In genomic region chr10:92241158-92241500, GRCh38 we compare ENCODE assay signal across 8 cellular contexts. TPM values are rescaled to one million over a fixed set of nuclear protein-coding genes. Genes with fewer than 3 reads are reported as not detected.
DNase-seq lines count a peak whose midpoint lies in the region; ATAC-seq, FAIRE-seq and TF ChIP-seq lines count a peak whose summit lies in the region.

No MANE protein-coding gene starts in this region.

- H3K4me1 Mint-ChIP-seq in T-helper 1 cell treated with Interleukin-12 subunit alpha and Interleukin-12 subunit beta and Interleukin-4 antibody, amounts not matched to agents 30 μg/mL and 1 μg/mL, for 36 hours (ENCODE audit: low read depth): peaks cover 35% of the 10 kb centered on the region

- no peak overlapping the region for H3K27ac Mint-ChIP-seq in T-helper 1 cell treated with Interleukin-12 subunit alpha and Interleukin-12 subunit beta and Interleukin-4 antibody, amounts not matched to agents 30 μg/mL and 1 μg/mL, for 36 hours

- peak overlapping the region; percentile 90 for H3K4me3 Mint-ChIP-seq in T-helper 1 cell treated with Interleukin-12 subunit alpha and Interleukin-12 subunit beta and Interleukin-4 antibody, amounts not matched to agents 30 μg/mL and 1 μg/mL, for 36 hours

- peaks cover 6% of the 10 kb centered on the region for H3K4me1 ChIP-seq in ovary (ENCODE audit: insufficient read depth)

- WGBS in ovary, 3 donors: 3 to 9% (median 5%) methylated on average over 9 of the region's 9 CpGs

- FAIRE-seq in RCC 7860 (lab: Jason Lieb, UNC): no peak

- H3K9me3 ChIP-seq in ovary: no peaks in the 10 kb centered on the region

- peaks cover 19% of the 10 kb centered on the region for H3K36me3 Mint-ChIP-seq in T-helper 1 cell treated with Interleukin-12 subunit alpha and Interleukin-12 subunit beta and Interleukin-4 antibody, amounts not matched to agents 30 μg/mL and 1 μg/mL, for 36 hours (ENCODE audit: low read depth)

- DNase-seq in T-helper 1 cell (no peak), glomerular visceral epithelial cell (ENCODE audit: extremely low spot score) (peak; percentile 18), ovary (peak in 1 of 5 donors; percentile 34), RCC 7860 (ENCODE audit: low spot score) (no peak), NCI-H2081 (lab: John Stamatoyannopoulos, UW) (no peak)

- TF ChIP-seq POLR2A in ovary (IDR thresholded peaks at IDR 0.05): no peak

- H3K4me3 ChIP-seq in ovary: peak overlapping the region; percentile 49

- ATAC-seq in GM19452 (IDR thresholded peaks at IDR 0.05; ENCODE audit: unreplicated experiment): no peak

- H3K36me3 ChIP-seq in ovary: no peaks in the 10 kb centered on the region

- H3K27me3 Mint-ChIP-seq in T-helper 1 cell treated with Interleukin-12 subunit alpha and Interleukin-12 subunit beta and Interleukin-4 antibody, amounts not matched to agents 30 μg/mL and 1 μg/mL, for 36 hours (ENCODE audit: low read depth): peaks cover 20% of the 10 kb centered on the region

- no peaks in the 10 kb centered on the region for H3K9me3 Mint-ChIP-seq in T-helper 1 cell treated with Interleukin-12 subunit alpha and Interleukin-12 subunit beta and Interleukin-4 antibody, amounts not matched to agents 30 μg/mL and 1 μg/mL, for 36 hours

- TF ChIP-seq CTCF in VCaP (conservative IDR thresholded peaks at IDR 0.05) (no peak), ovary (IDR thresholded peaks at IDR 0.05) (no peak)

- TF ChIP-seq EP300 in ovary (IDR thresholded peaks at IDR 0.05): no peak

- H3K27ac ChIP-seq in VCaP (peak overlapping the region; percentile 92), ovary (peak overlapping the region; percentile 81 to 89)

- intact Hi-C loops in ovary (cut with DNase I): no loop called here

- no peaks in the 10 kb centered on the region for H3K27me3 ChIP-seq in ovary

RNA-seq across cellular contexts. Expression of gene CPEB3, which starts 49.7 kb away (rescaled TPM):
- 1 to 10 TPM; 4.8 to 6.6 (median 5.7) TPM for total RNA-seq in ovary
- 1 to 10 TPM; 2.3 TPM for polyA plus RNA-seq in ovary

RNA-seq across cellular contexts. Expression of gene MARCHF5, which starts 49.8 kb away (rescaled TPM):
- total RNA-seq in ovary: 10 to 100 TPM; 15.4 to 44.1 (median 36.4) TPM
- 10 to 100 TPM; 21.8 to 30.0 TPM for polyA plus RNA-seq in ovary
